Comparison of ENCODE assay signal across 11 cellular contexts in genomic region chr12:49263400-49263763, GRCh38. TPM values are rescaled to one million over a fixed set of nuclear protein-coding genes. Genes with fewer than 3 reads are reported as not detected.
DNase-seq lines count a peak whose midpoint lies in the region; TF ChIP-seq lines count a peak whose summit lies in the region.
"Had no signal": no experiment of that assay in that cellular context is flagged by ENCODE, and none has a peak within 500 bp of the region (broad histone marks: within the 10 kb centered on the region; RNA-seq: fewer than 3 reads in every experiment).

No MANE protein-coding gene starts in this region.

- intact Hi-C loops in activated T-helper 1 cell treated with anti-CD3 and anti-CD28 coated beads, Interleukin-12 subunit alpha, Interleukin-12 subunit beta, Interleukin-2, Interleukin-4 antibody, amounts not matched to agents 30 ng/mL and 10 ng/mL and 1 ng/mL, durations not matched to agents 14 hours and 24 hours and 36 hours (cut with micrococcal nuclease) = loop anchor here (10.0 kb wide), 2 partner anchors 409 to 1141 kb away; partner anchors contain the start of genes DDX23 and LARP4

- no peak overlapping the region for H3K27ac Mint-ChIP-seq in activated T-helper 1 cell treated with anti-CD3 and anti-CD28 coated beads, Interleukin-12 subunit alpha, Interleukin-12 subunit beta, Interleukin-2, Interleukin-4 antibody, amounts not matched to agents 30 ng/mL and 10 ng/mL and 1 ng/mL, durations not matched to agents 14 hours and 24 hours and 36 hours
- H3K27ac Mint-ChIP-seq in mesothelial cell of epicardium = peak overlapping the region; percentile 66

- H3K4me2 ChIP-seq in BLaER1 treated with 17β-estradiol and CSF1 and Interleukin-3, amounts not matched to agents 10 nM and 100 nM = peak overlapping the region; percentile 79 to 97 (median 85)

- TF ChIP-seq CTCF in HFF-Myc (IDR thresholded peaks at IDR 0.05; ENCODE audit: low read depth, low read length, missing control alignments) = no peak
- TF ChIP-seq CTCF in mesothelial cell of epicardium (IDR thresholded peaks at IDR 0.05; ENCODE audit: unreplicated experiment) = no peak

- no peaks in the 10 kb centered on the region for H3K27me3 ChIP-seq in BLaER1 treated with 17β-estradiol and CSF1 and Interleukin-3, amounts not matched to agents 10 nM and 100 nM
- H3K27me3 ChIP-seq: tibial artery had no signal

- peaks cover 24% of the 10 kb centered on the region for H3K4me1 Mint-ChIP-seq in activated T-helper 1 cell treated with anti-CD3 and anti-CD28 coated beads, Interleukin-12 subunit alpha, Interleukin-12 subunit beta, Interleukin-2, Interleukin-4 antibody, amounts not matched to agents 30 ng/mL and 10 ng/mL and 1 ng/mL, durations not matched to agents 14 hours and 24 hours and 36 hours (ENCODE audit: low read depth)
- peaks cover 15% of the 10 kb centered on the region for H3K4me1 Mint-ChIP-seq in mesothelial cell of epicardium

- H3K36me3 ChIP-seq in BLaER1 treated with 17β-estradiol and CSF1 and Interleukin-3, amounts not matched to agents 10 nM and 100 nM = peaks cover 14 to 27% (median 23%) of the 10 kb centered on the region in 11 experiments

- H3K27me3 Mint-ChIP-seq in activated T-helper 1 cell treated with anti-CD3 and anti-CD28 coated beads, Interleukin-12 subunit alpha, Interleukin-12 subunit beta, Interleukin-2, Interleukin-4 antibody, amounts not matched to agents 30 ng/mL and 10 ng/mL and 1 ng/mL, durations not matched to agents 14 hours and 24 hours and 36 hours (ENCODE audit: insufficient read depth) = no peaks in the 10 kb centered on the region
- H3K27me3 Mint-ChIP-seq in mesothelial cell of epicardium (ENCODE audit: low read depth) = no peaks in the 10 kb centered on the region

- H3K27ac ChIP-seq in BLaER1 treated with 17β-estradiol and CSF1 and Interleukin-3, amounts not matched to agents 10 nM and 100 nM = peak overlapping the region in 3 of 11 experiments; percentile 98 to 100 (median 99); a peak in 3 of 22 replicates

- peak overlapping the region; percentile 94 for H3K4me3 Mint-ChIP-seq in activated T-helper 1 cell treated with anti-CD3 and anti-CD28 coated beads, Interleukin-12 subunit alpha, Interleukin-12 subunit beta, Interleukin-2, Interleukin-4 antibody, amounts not matched to agents 30 ng/mL and 10 ng/mL and 1 ng/mL, durations not matched to agents 14 hours and 24 hours and 36 hours
- H3K4me3 Mint-ChIP-seq in mesothelial cell of epicardium = peak overlapping the region; percentile 75

- H3K4me3 ChIP-seq in BLaER1 treated with 17β-estradiol and CSF1 and Interleukin-3, amounts not matched to agents 10 nM and 100 nM = peak overlapping the region in 9 of 10 experiments; percentile 85 to 99 (median 93); a peak in 12 of 20 replicates
- peak overlapping the region; percentile 90 for H3K4me3 ChIP-seq in HFF-Myc (replicated peaks; ENCODE audit: low read depth, low read length)

- H3K9me3 ChIP-seq in BLaER1 treated with 17β-estradiol and CSF1 and Interleukin-3, amounts not matched to agents 10 nM and 100 nM (replicated peaks in 1 of 11) = no peaks in the 10 kb centered on the region
- H3K9me3 ChIP-seq: tibial artery had no signal

- DNase-seq in HFF-Myc (ENCODE audit: extremely low read depth, low read depth) (no peak), mesothelial cell of epicardium (ENCODE audit: low spot score in 2 of 2, unreplicated experiment in 2 of 2) (no peak), hypothalamus (lab: John Stamatoyannopoulos, UW) (no peak), dedifferentiated amniotic fluid mesenchymal stem cell (ENCODE audit: extremely low spot score) (no peak), GOT3 (lab: John Stamatoyannopoulos, UW) (no peak), SK-N-DZ (ENCODE audit: low spot score) (no peak)
- DNase-seq in activated T-helper 1 cell treated with anti-CD3 and anti-CD28 coated beads, Interleukin-12 subunit alpha, Interleukin-12 subunit beta, Interleukin-2, Interleukin-4 antibody, amounts not matched to agents 30 ng/mL and 10 ng/mL and 1 ng/mL, durations not matched to agents 14 hours and 24 hours and 36 hours (ENCODE audit: low spot score) = no peak
- DNase-seq: activated CD8-positive, alpha-beta memory T cell treated with anti-CD3 and anti-CD28 coated beads for 24 hours; cerebellar nuclear complex had no signal

- peaks cover 18 to 35% (median 29%) of the 10 kb centered on the region in 11 experiments; a peak in 21 of 22 replicates for H4K20me1 ChIP-seq in BLaER1 treated with 17β-estradiol and CSF1 and Interleukin-3, amounts not matched to agents 10 nM and 100 nM

- H3K9me3 Mint-ChIP-seq in activated T-helper 1 cell treated with anti-CD3 and anti-CD28 coated beads, Interleukin-12 subunit alpha, Interleukin-12 subunit beta, Interleukin-2, Interleukin-4 antibody, amounts not matched to agents 30 ng/mL and 10 ng/mL and 1 ng/mL, durations not matched to agents 14 hours and 24 hours and 36 hours = no peaks in the 10 kb centered on the region
- H3K9me3 Mint-ChIP-seq in mesothelial cell of epicardium = no peaks in the 10 kb centered on the region

- peaks cover 74 to 82% (median 80%) of the 10 kb centered on the region in 10 experiments for H3K4me1 ChIP-seq in BLaER1 treated with 17β-estradiol and CSF1 and Interleukin-3, amounts not matched to agents 10 nM and 100 nM

- peaks cover 9% of the 10 kb centered on the region for H3K36me3 Mint-ChIP-seq in activated T-helper 1 cell treated with anti-CD3 and anti-CD28 coated beads, Interleukin-12 subunit alpha, Interleukin-12 subunit beta, Interleukin-2, Interleukin-4 antibody, amounts not matched to agents 30 ng/mL and 10 ng/mL and 1 ng/mL, durations not matched to agents 14 hours and 24 hours and 36 hours (ENCODE audit: low read depth)
- H3K36me3 Mint-ChIP-seq in mesothelial cell of epicardium = peaks cover 4% of the 10 kb centered on the region

- H3K9ac ChIP-seq in BLaER1 treated with 17β-estradiol and CSF1 and Interleukin-3, amounts not matched to agents 10 nM and 100 nM = peak overlapping the region in 6 of 11 experiments; percentile 97 to 98 (median 98); a peak in 6 of 22 replicates

RNA-seq across cellular contexts. Expression of gene TUBA1C, which starts 1.5 kb away (rescaled TPM):
- total RNA-seq in activated T-helper 1 cell treated with anti-CD3 and anti-CD28 coated beads, Interleukin-12 subunit alpha, Interleukin-12 subunit beta, Interleukin-2, Interleukin-4 antibody, amounts not matched to agents 30 ng/mL and 10 ng/mL and 1 ng/mL, durations not matched to agents 14 hours and 24 hours and 36 hours = 261 and 270 TPM in 2 replicates
- total RNA-seq in mesothelial cell of epicardium = 120 to 123 TPM (median 122 TPM) in 3 replicates
- 6.9 and 9.3 TPM in 2 replicates for polyA plus RNA-seq in SK-N-DZ (2014; cell fraction: cytosol; rRNA removed)
- 0.52 and 4.8 TPM in 2 replicates for polyA plus RNA-seq in SK-N-DZ (2014; cell fraction: nucleus; rRNA removed)

RNA-seq across cellular contexts. Expression of gene PRPH, which starts 31.6 kb away (rescaled TPM):
- 0.20 TPM in 1 of 2 replicates, not detected in the other for total RNA-seq in activated T-helper 1 cell treated with anti-CD3 and anti-CD28 coated beads, Interleukin-12 subunit alpha, Interleukin-12 subunit beta, Interleukin-2, Interleukin-4 antibody, amounts not matched to agents 30 ng/mL and 10 ng/mL and 1 ng/mL, durations not matched to agents 14 hours and 24 hours and 36 hours
- total RNA-seq in mesothelial cell of epicardium = 0.38 TPM in 1 of 3 replicates, not detected in the others
- 220 and 279 TPM in 2 replicates for polyA plus RNA-seq in SK-N-DZ (2014; cell fraction: cytosol; rRNA removed)
- polyA plus RNA-seq in SK-N-DZ (2014; cell fraction: nucleus; rRNA removed) = 428 and 449 TPM in 2 replicates

RNA-seq across cellular contexts. Expression of gene TROAP, which starts 59.7 kb away (rescaled TPM):
- total RNA-seq in activated T-helper 1 cell treated with anti-CD3 and anti-CD28 coated beads, Interleukin-12 subunit alpha, Interleukin-12 subunit beta, Interleukin-2, Interleukin-4 antibody, amounts not matched to agents 30 ng/mL and 10 ng/mL and 1 ng/mL, durations not matched to agents 14 hours and 24 hours and 36 hours = 46.0 TPM in 2 replicates
- 29.5 to 30.8 TPM (median 29.8 TPM) in 3 replicates for total RNA-seq in mesothelial cell of epicardium
- 51.9 and 59.1 TPM in 2 replicates for polyA plus RNA-seq in SK-N-DZ (2014; cell fraction: cytosol; rRNA removed)
- 145 and 224 TPM in 2 replicates for polyA plus RNA-seq in SK-N-DZ (2014; cell fraction: nucleus; rRNA removed)
